Comparison of ENCODE assay signal across 26 cellular contexts in the genomic region with DNA sequence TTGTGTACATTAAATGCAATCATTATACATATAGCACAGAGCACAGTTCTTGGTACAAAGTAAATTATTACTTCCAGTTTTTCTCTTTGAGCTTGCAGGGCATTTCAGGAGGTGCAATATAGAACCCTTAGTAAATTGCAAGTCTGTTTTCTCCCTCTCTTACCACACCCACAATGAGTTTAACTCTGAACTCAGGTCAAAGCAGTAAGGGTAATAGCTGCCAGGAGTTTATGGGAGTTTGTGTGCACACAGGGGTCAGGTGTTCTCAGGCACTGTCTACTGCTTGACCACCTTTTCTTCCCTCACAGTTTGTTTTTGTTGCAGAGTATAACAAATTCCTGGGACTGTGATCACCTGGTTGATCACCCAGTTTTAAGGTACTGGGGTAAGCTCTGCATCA.
A peak's percentile ranks its signal among the peaks of the same experiment; 100 is the strongest.
DNase-seq lines count a peak whose midpoint lies in the region; ATAC-seq, FAIRE-seq and TF ChIP-seq lines count a peak whose summit lies in the region.
"Had no signal": no experiment of that assay in that cellular context is flagged by ENCODE, and none has a peak within 500 bp of the region (broad histone marks: within the 10 kb centered on the region; RNA-seq: fewer than 3 reads in every experiment).

No MANE protein-coding gene starts in this region.

- H3K4me1 ChIP-seq in esophagus muscularis mucosa (no peaks in the 10 kb centered on the region), mucosa of descending colon (ENCODE audit: low read depth) (peaks cover 5% of the 10 kb centered on the region), transverse colon (peaks cover 0 to 10% (median 4%) of the 10 kb centered on the region in 4 donors)
- H3K4me1 ChIP-seq: BE2C, BLaER1 had no signal

- no peak overlapping the region for H3K27ac ChIP-seq in esophagus muscularis mucosa (replicated peaks in 1 of 4)
- H3K27ac ChIP-seq in transverse colon: peak overlapping the region in 2 of 4 donors; percentile 3 to 8
- H3K27ac ChIP-seq: BLaER1 had no signal

- in situ Hi-C loops in transverse colon (cut with MboI; ENCODE audit: low pct_ligation_motif_present in 1 of 4, low pct_unique_long_range_greater_than_20kb in 1 of 4, low sequenced_read_pairs in 3 of 4): no loop called here

- TF ChIP-seq CTCF in esophagus muscularis mucosa (IDR thresholded peaks at IDR 0.05) (no peak), mucosa of descending colon (IDR thresholded peaks at IDR 0.05) (no peak), transverse colon (IDR thresholded peaks at IDR 0.05) (no peak), GM10266 (IDR thresholded peaks at IDR 0.05; ENCODE audit: control insufficient read depth, insufficient read depth, low read depth, missing control alignments) (no peak)

- no peak for TF ChIP-seq POLR2A in esophagus muscularis mucosa (IDR thresholded peaks at IDR 0.05; ENCODE audit: low read depth)
- TF ChIP-seq POLR2A in transverse colon (IDR thresholded peaks at IDR 0.05): no peak

- intact Hi-C loops in esophagus muscularis mucosa (cut with DNase I): no loop called here
- intact Hi-C loops in mucosa of descending colon (cut with DNase I, micrococcal nuclease): no loop called here
- intact Hi-C loops in transverse colon (cut with DNase I; ENCODE audit: low total_unique reads): no loop called here

- no peak for DNase-seq in HTR-8/SVneo (ENCODE audit: insufficient read length, low spot score)
- peak; percentile 37 for DNase-seq in esophagus muscularis mucosa (ENCODE audit: extremely low spot score)
- DNase-seq in mucosa of descending colon: peak in 1 of 3 donors; percentile 37
- peak; percentile 13 for DNase-seq in transverse colon
- DNase-seq in GM10266 (ENCODE audit: extremely low spot score): no peak
- DNase-seq in NCI-H2227 treated with DMSO at 0.1 percent for 48 hours (lab: John Stamatoyannopoulos, UW): no peak
- DNase-seq in stimulated activated CD8-positive, alpha-beta memory T cell treated with anti-CD3 and anti-CD28 coated beads, Interleukin-4, amount 100 ng/mL, for 48 hours: no peak
- DNase-seq in SKM-1 (lab: John Stamatoyannopoulos, UW; ENCODE audit: unreplicated experiment): no peak
- DNase-seq: 8988T; ACHN; BE2C; C1 segment of cervical spinal cord; CD4-positive, alpha-beta memory T cell; CD4-positive, CD25-positive, alpha-beta regulatory T cell; CD8-positive, alpha-beta memory T cell; COR-L47; DMS 273 treated with DMSO at 0.1 percent for 48 hours; DMS153; DMS53; DMS79; DND-41; EL; GDM1 had no signal

- FAIRE-seq in HTR-8/SVneo (lab: Jason Lieb, UNC): peak; percentile 13
- FAIRE-seq: A204.1, GM12891 had no signal

- TF ChIP-seq EP300 in esophagus muscularis mucosa (IDR thresholded peaks at IDR 0.05): no peak
- TF ChIP-seq EP300 in transverse colon (IDR thresholded peaks at IDR 0.05; ENCODE audit: low read depth): no peak

- H3K36me3 ChIP-seq in esophagus muscularis mucosa (no peaks in the 10 kb centered on the region), mucosa of descending colon (ENCODE audit: low read depth) (no peaks in the 10 kb centered on the region), transverse colon (no peaks in the 10 kb centered on the region)
- H3K36me3 ChIP-seq: BE2C, BLaER1 had no signal

- H3K27me3 ChIP-seq in esophagus muscularis mucosa (no peaks in the 10 kb centered on the region), transverse colon (no peaks in the 10 kb centered on the region)
- H3K27me3 ChIP-seq: BE2C, BLaER1 had no signal

- no peaks in the 10 kb centered on the region for H3K9me3 ChIP-seq in esophagus muscularis mucosa
- H3K9me3 ChIP-seq in mucosa of descending colon: no peaks in the 10 kb centered on the region
- no peaks in the 10 kb centered on the region for H3K9me3 ChIP-seq in transverse colon
- H3K9me3 ChIP-seq: BE2C, BLaER1 had no signal

- peak; percentile 79 for ATAC-seq in mucosa of descending colon

- H3K4me3 ChIP-seq in esophagus muscularis mucosa (no peak overlapping the region), mucosa of descending colon (no peak overlapping the region), transverse colon (no peak overlapping the region)
- H3K4me3 ChIP-seq: BLaER1 had no signal

Comparison
In these comparisons a context has a peak if more than half of its experiments do, and no peak if none do; other contexts are left out.
1. DNase-seq: peak in esophagus muscularis mucosa (single experiment) and transverse colon (single experiment); none in HTR-8/SVneo (single experiment), GM10266 (single experiment), NCI-H2227 treated with DMSO at 0.1 percent for 48 hours (single experiment), stimulated activated CD8-positive, alpha-beta memory T cell treated with anti-CD3 and anti-CD28 coated beads, Interleukin-4, amount 100 ng/mL, for 48 hours (single experiment) and SKM-1 (single experiment).